ENCODE assay signal across 8 cellular contexts in the genomic region with DNA sequence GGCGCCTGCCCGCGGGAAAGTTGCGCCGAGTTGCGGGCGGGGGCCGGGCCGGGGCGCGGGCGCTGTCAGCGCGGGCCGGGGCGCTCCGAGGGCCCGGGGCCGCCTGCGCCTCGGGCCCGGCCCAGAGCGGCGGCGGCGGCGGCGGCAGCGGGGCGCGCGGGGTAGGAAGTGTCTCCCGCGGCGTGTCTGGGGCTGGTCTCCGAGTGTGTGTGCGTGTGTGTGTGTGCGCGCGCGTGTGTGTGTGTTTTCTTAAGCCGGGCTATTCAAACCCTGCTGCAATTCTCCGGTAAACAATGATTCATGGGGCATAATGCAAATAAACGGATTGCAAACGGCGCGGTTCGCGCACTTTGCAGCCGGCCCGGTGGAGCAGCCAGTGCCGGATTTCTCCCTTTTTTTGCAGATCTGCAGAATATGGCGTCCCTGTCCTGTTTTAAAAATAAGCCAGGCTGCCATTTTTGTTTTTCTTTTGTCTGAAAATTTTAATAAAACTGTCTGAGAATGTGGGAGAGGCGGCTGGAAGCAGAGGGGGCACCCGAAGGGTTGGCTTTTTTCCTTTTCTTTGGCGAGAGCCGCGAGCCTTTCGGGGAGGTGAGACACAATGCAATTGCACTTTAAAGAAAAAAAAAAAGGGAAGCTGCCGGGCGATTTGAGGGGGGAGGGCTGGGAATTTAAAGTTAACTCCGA. TPM values are rescaled to one million over a fixed set of nuclear protein-coding genes. Genes with fewer than 3 reads are reported as not detected.
DNase-seq lines count a peak whose midpoint lies in the region; ATAC-seq and TF ChIP-seq lines count a peak whose summit lies in the region.

No MANE protein-coding gene starts in this region.

- TF ChIP-seq CTCF in PC-3 (conservative IDR thresholded peaks at IDR 0.05; ENCODE audit: low read depth, low read length), result no peak

- H4K20me1 ChIP-seq in PC-3 (ENCODE audit: low read length), result no peaks in the 10 kb centered on the region

- H3K36me3 ChIP-seq in PC-3 (ENCODE audit: low read depth, low read length), result no peaks in the 10 kb centered on the region

- CTCF ChIA-PET in PC-3 (lab: Charles Lee), result interaction anchor here (0.6 kb wide), 2 partner anchors 130 to 378 kb away, joined by 3 to 4 read pairs; no protein-coding TSS in a partner anchor

- H3K9me3 ChIP-seq in PC-3 (ENCODE audit: low read length), result no peaks in the 10 kb centered on the region

- H3K27ac Mint-ChIP-seq in naive B cell, result peak overlapping the region; percentile 88 to 97 (median 92)
- peak overlapping the region; percentile 98 to 99 for H3K27ac Mint-ChIP-seq in stimulated activated naive CD8-positive, alpha-beta T cell treated with anti-CD3 and anti-CD28 coated beads, Interleukin-15, amount 100 ng/mL, for 72 hours

- peaks cover 0 to 1% (median 0%) of the 10 kb centered on the region in 7 donors for H3K9me3 Mint-ChIP-seq in naive B cell
- H3K9me3 Mint-ChIP-seq in stimulated activated naive CD8-positive, alpha-beta T cell treated with anti-CD3 and anti-CD28 coated beads, Interleukin-15, amount 100 ng/mL, for 72 hours, result no peaks in the 10 kb centered on the region

- H3K79me2 ChIP-seq in PC-3 (ENCODE audit: low read length), result peaks cover 44% of the 10 kb centered on the region

- POLR2A ChIA-PET in PC-3 (lab: Charles Lee; ENCODE audit: unreplicated experiment), result interaction anchor here (0.5 to 0.6 kb wide), 2 partner anchors 65 to 86 kb away, joined by 9 to 11 read pairs; no protein-coding TSS in a partner anchor

- TSS peak; percentile 77 for BruUV-seq in PC-3 (replicated peaks; lab: Mats Ljungman, UMichigan)

- H3K4me1 Mint-ChIP-seq in naive B cell, result peaks cover 31 to 54% (median 42%) of the 10 kb centered on the region in 3 donors
- peaks cover 44% of the 10 kb centered on the region for H3K4me1 Mint-ChIP-seq in stimulated activated naive CD8-positive, alpha-beta T cell treated with anti-CD3 and anti-CD28 coated beads, Interleukin-15, amount 100 ng/mL, for 72 hours

- peak; percentile 41 for DNase-seq in HK-2 (ENCODE audit: unreplicated experiment)
- DNase-seq in PC-3, result peak; percentile 87
- DNase-seq in activated T-helper 1 cell treated with Interleukin-2 at 50 U/mL for 16 hours (ENCODE audit: low read depth), result peak; percentile 30
- DNase-seq in fibroblast of gingiva (ENCODE audit: low read depth), result peak; percentile 85
- peak; percentile 47 for DNase-seq in naive B cell
- peak; percentile 46 to 55 for DNase-seq in stimulated activated naive CD8-positive, alpha-beta T cell treated with anti-CD3 and anti-CD28 coated beads, Interleukin-15, amount 100 ng/mL, for 72 hours
- no peak for DNase-seq in GOT3 (lab: John Stamatoyannopoulos, UW)

- H3K4me1 ChIP-seq in PC-3 (ENCODE audit: insufficient read depth, low read length), result peaks cover 13% of the 10 kb centered on the region; the same call in 1 of the 2 replicates

- intact Hi-C loops in PC-3 (cut with micrococcal nuclease), result loop anchor here (5.0 kb wide), 3 partner anchors 40 to 175 kb away; a partner anchor contains a TSS

- peak overlapping the region; percentile 92 to 99 (median 98) for H3K4me3 Mint-ChIP-seq in naive B cell
- peak overlapping the region; percentile 96 to 98 for H3K4me3 Mint-ChIP-seq in stimulated activated naive CD8-positive, alpha-beta T cell treated with anti-CD3 and anti-CD28 coated beads, Interleukin-15, amount 100 ng/mL, for 72 hours

- peaks cover 0 to 2% (median under 1%) of the 10 kb centered on the region in 3 donors for H3K27me3 Mint-ChIP-seq in naive B cell
- H3K27me3 Mint-ChIP-seq in stimulated activated naive CD8-positive, alpha-beta T cell treated with anti-CD3 and anti-CD28 coated beads, Interleukin-15, amount 100 ng/mL, for 72 hours, result no peaks in the 10 kb centered on the region

- H3F3A ChIP-seq in PC-3 (ENCODE audit: low read length, unreplicated experiment), result no peaks in the 10 kb centered on the region

- H3K36me3 Mint-ChIP-seq in naive B cell, result no peaks in the 10 kb centered on the region

- no peaks in the 10 kb centered on the region for H3K27me3 ChIP-seq in PC-3 (ENCODE audit: low read length)

- H3K9ac ChIP-seq in PC-3 (ENCODE audit: low read length), result peak overlapping the region; percentile 94

- no peaks in the 10 kb centered on the region for H3K9me2 ChIP-seq in PC-3 (replicated peaks; ENCODE audit: low read length)

- H3K4me2 ChIP-seq in PC-3 (ENCODE audit: low read length), result peak overlapping the region; percentile 96

- peak overlapping the region; percentile 88 for H2AFZ ChIP-seq in PC-3 (ENCODE audit: low read length)

- peak overlapping the region; percentile 88 for H3K27ac ChIP-seq in PC-3 (ENCODE audit: low read length)

- ATAC-seq in GM18502 (IDR thresholded peaks at IDR 0.05; ENCODE audit: poor library complexity, unreplicated experiment) (peak; percentile 57), PC-3 (peak; percentile 55), naive B cell (ENCODE audit: low read depth in 2 of 2) (peak; percentile 63)
- peak; percentile 72 for ATAC-seq in stimulated activated naive CD8-positive, alpha-beta T cell treated with anti-CD3 and anti-CD28 coated beads, Interleukin-15, amount 100 ng/mL, for 72 hours

- H3K4me3 ChIP-seq in PC-3 (ENCODE audit: low read length), result peak overlapping the region; percentile 89

RNA-seq across cellular contexts. Expression of a gene that starts 0.6 kb away (rescaled TPM):
- total RNA-seq in PC-3 (2014; rRNA removed), result 10.8 and 17.0 TPM in 2 replicates
- 10 to 100 TPM in 5 of 6 donors, 1 to 10 TPM in 1; 10.0 to 25.5 (median 12.7) TPM for polyA plus RNA-seq in naive B cell (ENCODE audit: low read depth in 6 of 6)
